13 cellular contexts compared by ENCODE assay signal in genomic region chr2:158497486-158497885, GRCh38. TPM values are rescaled to one million over a fixed set of nuclear protein-coding genes. Genes with fewer than 3 reads are reported as not detected.
DNase-seq lines count a peak whose midpoint lies in the region; ATAC-seq and TF ChIP-seq lines count a peak whose summit lies in the region.
"Had no signal": no experiment of that assay in that cellular context is flagged by ENCODE, and none has a peak within 500 bp of the region (broad histone marks: within the 10 kb centered on the region; RNA-seq: fewer than 3 reads in every experiment).

No MANE protein-coding gene starts in this region.

- no peaks in the 10 kb centered on the region for H3K9me3 Mint-ChIP-seq in activated CD4-positive, alpha-beta T cell treated with anti-CD3 and anti-CD28 coated beads for 36 hours (ENCODE audit: low read depth)
- H3K9me3 Mint-ChIP-seq: activated T-helper 1 cell treated with anti-CD3 and anti-CD28 coated beads, Interleukin-12 subunit alpha, Interleukin-12 subunit beta, Interleukin-2, Interleukin-4 antibody, amounts not matched to agents 30 ng/mL and 10 ng/mL and 1 ng/mL, durations not matched to agents 14 hours and 24 hours and 36 hours had no signal

- TF ChIP-seq CTCF in fibroblast of villous mesenchyme (IDR thresholded peaks at IDR 0.05; ENCODE audit: insufficient read depth, low read depth, low read length), result no peak
- no peak for TF ChIP-seq CTCF in GM13976 (IDR thresholded peaks at IDR 0.05; ENCODE audit: borderline replicate concordance, control extremely low read depth, extremely low read depth, insufficient read depth, missing control alignments)

- in situ Hi-C loops in GM13976 (cut with MboI; ENCODE audit: low sequenced_read_pairs, unreplicated experiment), result no loop called here

- no peak for DNase-seq in activated CD4-positive, alpha-beta T cell treated with anti-CD3 and anti-CD28 coated beads for 36 hours
- no peak for DNase-seq in activated CD4-positive, alpha-beta T cell treated with anti-CD3 and anti-CD28 coated beads for 48 hours
- DNase-seq in fibroblast of villous mesenchyme (ENCODE audit: low read depth) (peak; percentile 43), renal cortical epithelial cell (ENCODE audit: low read depth) (peak; percentile 87), GM13976 (ENCODE audit: low spot score) (no peak)
- DNase-seq: activated CD4-positive, alpha-beta T cell treated with anti-CD3 and anti-CD28 coated beads for 4 hours; mesendoderm; NCI-H2081; nucleus accumbens had no signal

- ATAC-seq in activated CD4-positive, alpha-beta T cell treated with anti-CD3 and anti-CD28 coated beads for 36 hours, result peak; percentile 49
- ATAC-seq in SK-N-SH treated with all-trans-retinoic acid at 6 μM for 48 hours, result peak; percentile 28; the same call in 2 of the 3 replicates
- ATAC-seq in HG02588 (IDR thresholded peaks at IDR 0.05; ENCODE audit: unreplicated experiment), result no peak
- ATAC-seq in HG03460 (IDR thresholded peaks at IDR 0.05; ENCODE audit: unreplicated experiment), result no peak

- POLR2A ChIA-PET in activated CD4-positive, alpha-beta T cell treated with anti-CD3 and anti-CD28 coated beads for 36 hours (lab: Charles Lee), result interaction anchor here (0.5 kb wide), 1 partner anchor 44 kb away, joined by 3 read pairs; no protein-coding TSS in a partner anchor

- H3K36me3 Mint-ChIP-seq in activated CD4-positive, alpha-beta T cell treated with anti-CD3 and anti-CD28 coated beads for 36 hours (ENCODE audit: low read depth), result peaks cover 7% of the 10 kb centered on the region

- intact Hi-C loops in activated CD4-positive, alpha-beta T cell treated with anti-CD3 and anti-CD28 coated beads for 36 hours (cut with DNase I, micrococcal nuclease), result no loop called here

- no peaks in the 10 kb centered on the region for H3K27me3 Mint-ChIP-seq in activated CD4-positive, alpha-beta T cell treated with anti-CD3 and anti-CD28 coated beads for 36 hours

- CTCF ChIA-PET in activated CD4-positive, alpha-beta T cell treated with anti-CD3 and anti-CD28 coated beads for 36 hours (lab: Charles Lee), result no interaction called here

- H3K4me3 ChIP-seq in fibroblast of villous mesenchyme (ENCODE audit: low read depth, low read length), result no peak overlapping the region

- no peak overlapping the region for H3K4me3 Mint-ChIP-seq in activated CD4-positive, alpha-beta T cell treated with anti-CD3 and anti-CD28 coated beads for 36 hours
- H3K4me3 Mint-ChIP-seq: activated T-helper 1 cell treated with anti-CD3 and anti-CD28 coated beads, Interleukin-12 subunit alpha, Interleukin-12 subunit beta, Interleukin-2, Interleukin-4 antibody, amounts not matched to agents 30 ng/mL and 10 ng/mL and 1 ng/mL, durations not matched to agents 14 hours and 24 hours and 36 hours had no signal

- peaks cover 17% of the 10 kb centered on the region for H3K4me1 Mint-ChIP-seq in activated CD4-positive, alpha-beta T cell treated with anti-CD3 and anti-CD28 coated beads for 36 hours

- H3K27ac Mint-ChIP-seq in activated CD4-positive, alpha-beta T cell treated with anti-CD3 and anti-CD28 coated beads for 36 hours, result no peak overlapping the region
- H3K27ac Mint-ChIP-seq: activated T-helper 1 cell treated with anti-CD3 and anti-CD28 coated beads, Interleukin-12 subunit alpha, Interleukin-12 subunit beta, Interleukin-2, Interleukin-4 antibody, amounts not matched to agents 30 ng/mL and 10 ng/mL and 1 ng/mL, durations not matched to agents 14 hours and 24 hours and 36 hours had no signal

TF ChIP-seq in SK-N-SH treated with all-trans-retinoic acid at 6 μM for 48 hours, 23 proteins besides CTCF, POLR2A, EP300 and RAD21:
- TF ChIP-seq ZFP30 (CRISPR knock-in tag; IDR thresholded peaks at IDR 0.05) (no peak), ISL1 (CRISPR knock-in tag; IDR thresholded peaks at IDR 0.05) (peak; percentile 63)

RNA-seq across cellular contexts. Expression of gene PKP4, which starts 40.7 kb away (rescaled TPM):
- total RNA-seq in activated CD4-positive, alpha-beta T cell treated with anti-CD3 and anti-CD28 coated beads for 36 hours, result 10 to 100 TPM; 39.2 to 58.4 TPM
- 29.3 and 62.2 TPM in 2 replicates for total RNA-seq in fibroblast of villous mesenchyme
- total RNA-seq in renal cortical epithelial cell, result 45.3 and 149 TPM in 2 replicates

RNA-seq across cellular contexts. Expression of gene CCDC148, which starts 40.9 kb away (rescaled TPM):
- under 1 TPM; 0.23 to 0.26 TPM for total RNA-seq in activated CD4-positive, alpha-beta T cell treated with anti-CD3 and anti-CD28 coated beads for 36 hours
- total RNA-seq in fibroblast of villous mesenchyme, result 0.32 and 2.6 TPM in 2 replicates
- 4.9 and 16.0 TPM in 2 replicates for total RNA-seq in renal cortical epithelial cell

Comparison
In these comparisons a context has a peak if more than half of its experiments do, and no peak if none do; other contexts are left out.
1. ATAC-seq: peak in activated CD4-positive, alpha-beta T cell treated with anti-CD3 and anti-CD28 coated beads for 36 hours (single experiment) and SK-N-SH treated with all-trans-retinoic acid at 6 μM for 48 hours (single experiment); none in HG02588 (single experiment) and HG03460 (single experiment).
2. DNase-seq: peak in fibroblast of villous mesenchyme (single experiment) and renal cortical epithelial cell (single experiment); none in activated CD4-positive, alpha-beta T cell treated with anti-CD3 and anti-CD28 coated beads for 36 hours (single experiment), activated CD4-positive, alpha-beta T cell treated with anti-CD3 and anti-CD28 coated beads for 48 hours (single experiment) and GM13976 (single experiment).